Comparison of ENCODE assay signal across 16 cellular contexts in genomic region chr10:90306187-90306586, GRCh38.
DNase-seq lines count a peak whose midpoint lies in the region; ATAC-seq and TF ChIP-seq lines count a peak whose summit lies in the region.
"Had no signal": no experiment of that assay in that cellular context is flagged by ENCODE, and none has a peak within 500 bp of the region (broad histone marks: within the 10 kb centered on the region; RNA-seq: fewer than 3 reads in every experiment).

No MANE protein-coding gene starts in this region.

- H2AFZ ChIP-seq in SK-N-SH (ENCODE audit: low read depth) = no peak overlapping the region
- H2AFZ ChIP-seq: parathyroid adenoma had no signal

- no peak for TF ChIP-seq CTCF in SK-N-SH (IDR thresholded peaks at IDR 0.05)
- no peak for TF ChIP-seq CTCF in fibroblast of the aortic adventitia (IDR thresholded peaks at IDR 0.05; ENCODE audit: insufficient read depth, low read length)
- no peak for TF ChIP-seq CTCF in thoracic aorta (IDR thresholded peaks at IDR 0.05)

- H3K9me3 ChIP-seq in SK-N-SH (no peaks in the 10 kb centered on the region), thoracic aorta (no peaks in the 10 kb centered on the region)
- H3K9me3 ChIP-seq: A549 had no signal

- H3K36me3 ChIP-seq in SK-N-SH (replicated peaks in 1 of 2; ENCODE audit: control insufficient read depth in 1 of 2, insufficient read depth in 2 of 2, low read length in 1 of 2) = no peaks in the 10 kb centered on the region
- H3K36me3 ChIP-seq in thoracic aorta = no peaks in the 10 kb centered on the region

- no peak for DNase-seq in SK-N-SH
- DNase-seq in amniotic stem cell (lab: John Stamatoyannopoulos, UW) = peak; percentile 55
- DNase-seq in fibroblast of the aortic adventitia (ENCODE audit: low read depth) = peak; percentile 86
- no peak for DNase-seq in thoracic aorta (ENCODE audit: low spot score)
- no peak for DNase-seq in GM03348 (ENCODE audit: low spot score)
- DNase-seq in NCI-H1092 (lab: John Stamatoyannopoulos, UW) = no peak
- DNase-seq in Kasumi-1 (lab: John Stamatoyannopoulos, UW) = no peak
- DNase-seq: activated CD4-positive, alpha-beta T cell treated with anti-CD3 and anti-CD28 coated beads for 36 hours; activated T-cell treated with anti-CD3 and anti-CD28 coated beads, Interleukin-2, amount 50 U/mL, for 72 hours; anterior cingulate cortex; endodermal cell; NCI-H2029 treated with DMSO at 0.1 percent for 48 hours had no signal

- H3K27me3 ChIP-seq in SK-N-SH (ENCODE audit: insufficient read depth) (peaks cover 11% of the 10 kb centered on the region; the same call in 1 of the 2 replicates), thoracic aorta (replicated peaks; ENCODE audit: insufficient read depth) (no peaks in the 10 kb centered on the region)

- POLR2A ChIA-PET in SK-N-SH (lab: Yijun Ruan, JAX) = no interaction called here

- H3K9ac ChIP-seq in SK-N-SH = no peak overlapping the region
- H3K9ac ChIP-seq: KMS-11, parathyroid adenoma had no signal

- TF ChIP-seq EP300 in SK-N-SH (IDR thresholded peaks at IDR 0.05; ENCODE audit: borderline replicate concordance in 1 of 2, low read depth in 1 of 2, low read length in 1 of 2) = no peak

- no peak overlapping the region for H3K4me2 ChIP-seq in SK-N-SH
- H3K4me2 ChIP-seq: A549, KMS-11 had no signal

- no peak overlapping the region for H3K4me3 ChIP-seq in SK-N-SH (ENCODE audit: low read depth in 2 of 2, low read length in 1 of 2)
- H3K4me3 ChIP-seq in fibroblast of the aortic adventitia (ENCODE audit: low read depth, low read length) = no peak overlapping the region
- no peak overlapping the region for H3K4me3 ChIP-seq in thoracic aorta
- H3K4me3 ChIP-seq: A549 had no signal

- no peaks in the 10 kb centered on the region for H3F3A ChIP-seq in SK-N-SH (replicated peaks; ENCODE audit: insufficient read depth)

- H3K9me2 ChIP-seq in SK-N-SH = no peaks in the 10 kb centered on the region

- ATAC-seq in SK-N-SH treated with all-trans-retinoic acid at 6 μM for 48 hours (no peak), thoracic aorta (ENCODE audit: insufficient number of reproducible peaks, low FRiP score, low read depth) (peak; percentile 84)
- ATAC-seq: activated CD4-positive, alpha-beta T cell treated with anti-CD3 and anti-CD28 coated beads for 36 hours; activated T-cell treated with anti-CD3 and anti-CD28 coated beads, Interleukin-2, amount 50 U/mL, for 72 hours had no signal

- H3K27ac ChIP-seq in SK-N-SH (ENCODE audit: low read depth in 2 of 2, low read length in 1 of 2) = no peak overlapping the region
- peak overlapping the region in 1 of 2 donors; percentile 36 for H3K27ac ChIP-seq in thoracic aorta
- H3K27ac ChIP-seq: A549, KMS-11, parathyroid adenoma had no signal

- no peak for TF ChIP-seq RAD21 in SK-N-SH (IDR thresholded peaks at IDR 0.05; ENCODE audit: low read length)

- 0% methylated on average over 1 of the region's 1 CpG for WGBS in SK-N-SH (ENCODE audit: low lambda C conversion rate)

- CTCF ChIA-PET in SK-N-SH (lab: Yijun Ruan, JAX) = no interaction called here

- H4K20me1 ChIP-seq in SK-N-SH (ENCODE audit: insufficient read depth) = no peaks in the 10 kb centered on the region

- no peaks in the 10 kb centered on the region for H3K79me2 ChIP-seq in SK-N-SH (ENCODE audit: insufficient read depth)
- H3K79me2 ChIP-seq: parathyroid adenoma had no signal

- H3K4me1 ChIP-seq in SK-N-SH (ENCODE audit: control insufficient read depth in 1 of 2, insufficient read depth in 2 of 2, low read depth in 1 of 2, low read length in 1 of 2) = no peaks in the 10 kb centered on the region
- peaks cover 9 to 17% of the 10 kb centered on the region in 2 donors for H3K4me1 ChIP-seq in thoracic aorta (ENCODE audit: control insufficient read depth in 1 of 2, low read depth in 2 of 2)
- H3K4me1 ChIP-seq: A549 had no signal

TF ChIP-seq in SK-N-SH treated with all-trans-retinoic acid at 6 μM for 48 hours, 23 proteins besides CTCF, POLR2A, EP300 and RAD21:
- no peak for TF ChIP-seq ZNF8 (CRISPR knock-in tag; IDR thresholded peaks at IDR 0.05)
- TF ChIP-seq RARB (CRISPR knock-in tag; IDR thresholded peaks at IDR 0.05) = no peak
- peak; percentile 38; the same call in 1 of the 2 replicates for TF ChIP-seq ISL1 (CRISPR knock-in tag; IDR thresholded peaks at IDR 0.05)

TF ChIP-seq in SK-N-SH, 30 proteins besides CTCF, POLR2A, EP300 and RAD21:
- TF ChIP-seq SMC3 (IDR thresholded peaks at IDR 0.05; ENCODE audit: low read depth, low read length) (no peak), RXRA (IDR thresholded peaks at IDR 0.05; ENCODE audit: borderline replicate concordance, low read depth) (no peak), CHD2 (IDR thresholded peaks at IDR 0.05; ENCODE audit: low read length, partially characterized antibody) (no peak)

Comparison
In these comparisons a context has a peak if more than half of its experiments do, and no peak if none do; other contexts are left out.
1. DNase-seq: peak in amniotic stem cell (single experiment) and fibroblast of the aortic adventitia (single experiment); none in SK-N-SH (single experiment), thoracic aorta (single experiment), GM03348 (single experiment), NCI-H1092 (single experiment) and Kasumi-1 (0 of 2).